In the genomic region with DNA sequence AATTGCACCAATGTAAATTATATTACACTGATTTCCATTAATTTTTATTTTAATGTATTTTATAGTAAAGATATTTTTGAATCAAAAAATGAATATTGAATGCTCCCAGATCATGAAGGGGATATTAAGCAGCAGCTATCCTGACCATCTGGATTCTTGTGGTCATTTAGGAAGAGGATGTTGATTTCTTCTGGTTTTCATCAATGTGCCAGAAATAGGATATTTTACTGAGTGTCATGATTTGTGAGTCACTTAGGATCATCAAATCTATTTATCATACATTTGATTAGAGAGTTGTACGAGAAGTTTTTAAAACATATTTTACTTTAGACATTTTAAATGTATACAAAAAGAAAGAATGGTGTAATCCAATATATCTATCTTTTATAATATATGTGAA, we compare ENCODE assay signal across 20 cellular contexts.
DNase-seq lines count a peak whose midpoint lies in the region; ATAC-seq, FAIRE-seq and TF ChIP-seq lines count a peak whose summit lies in the region.
"Had no signal": no experiment of that assay in that cellular context is flagged by ENCODE, and none has a peak within 500 bp of the region (broad histone marks: within the 10 kb centered on the region; RNA-seq: fewer than 3 reads in every experiment).

No MANE protein-coding gene starts in this region.

- no peak for ATAC-seq in SK-N-SH treated with all-trans-retinoic acid at 6 μM for 48 hours
- ATAC-seq in GM21367 (IDR thresholded peaks at IDR 0.05; ENCODE audit: unreplicated experiment) = no peak
- no peak for ATAC-seq in HG03571 (IDR thresholded peaks at IDR 0.05; ENCODE audit: unreplicated experiment)
- ATAC-seq: A549, GM12878 had no signal

- H3K27me3 ChIP-seq in SK-N-SH (ENCODE audit: insufficient read depth) = no peaks in the 10 kb centered on the region

- no peak overlapping the region for H2AFZ ChIP-seq in SK-N-SH (ENCODE audit: low read depth)

- POLR2A ChIA-PET in SK-N-SH (lab: Yijun Ruan, JAX) = no interaction called here

- WGBS in SK-N-SH (ENCODE audit: low lambda C conversion rate) = 14% methylated on average over 1 of the region's 1 CpG

- no peaks in the 10 kb centered on the region for H3K9me3 ChIP-seq in SK-N-SH
- H3K9me3 ChIP-seq: A549, Caco-2 had no signal

- TF ChIP-seq CTCF in SK-N-SH (IDR thresholded peaks at IDR 0.05) = no peak

- H3K9me3 Mint-ChIP-seq in activated naive CD4-positive, alpha-beta T cell treated with anti-CD3 and anti-CD28 coated beads, Interleukin-2, amount 10 ng/mL, durations not matched to agents 7 days and 5 days = peaks cover 2% of the 10 kb centered on the region
- H3K9me3 Mint-ChIP-seq: H9 had no signal

- DNase-seq in SK-N-SH (no peak), hepatic stellate cell (ENCODE audit: low spot score) (peak; percentile 9), NCI-H524 (lab: John Stamatoyannopoulos, UW) (no peak)
- DNase-seq in activated naive CD4-positive, alpha-beta T cell treated with anti-CD3 and anti-CD28 coated beads, Interleukin-2, amount 10 ng/mL, durations not matched to agents 7 days and 5 days = no peak
- DNase-seq: AML-193; Caco-2; CD4-positive, alpha-beta T cell; H9; IMR-90 had no signal

- H3K9me2 ChIP-seq in SK-N-SH = peaks cover 4% of the 10 kb centered on the region; the same call in 1 of the 2 replicates

- no peak overlapping the region for H3K27ac Mint-ChIP-seq in activated naive CD4-positive, alpha-beta T cell treated with anti-CD3 and anti-CD28 coated beads, Interleukin-2, amount 10 ng/mL, durations not matched to agents 7 days and 5 days
- H3K27ac Mint-ChIP-seq: CD4-positive, alpha-beta T cell; H9 had no signal

- no peaks in the 10 kb centered on the region for H3K4me1 Mint-ChIP-seq in activated naive CD4-positive, alpha-beta T cell treated with anti-CD3 and anti-CD28 coated beads, Interleukin-2, amount 10 ng/mL, durations not matched to agents 7 days and 5 days

- CTCF ChIA-PET in SK-N-SH (lab: Yijun Ruan, JAX) = interaction anchor here (1.1 to 1.4 kb wide), 2 partner anchors 13 to 96 kb away, joined by 3 to 4 read pairs; no protein-coding TSS in a partner anchor
- CTCF ChIA-PET in activated naive CD4-positive, alpha-beta T cell treated with anti-CD3 and anti-CD28 coated beads, Interleukin-2, amount 10 ng/mL, durations not matched to agents 7 days and 5 days (lab: Charles Lee) = no interaction called here

- no peaks in the 10 kb centered on the region for H3K36me3 Mint-ChIP-seq in activated naive CD4-positive, alpha-beta T cell treated with anti-CD3 and anti-CD28 coated beads, Interleukin-2, amount 10 ng/mL, durations not matched to agents 7 days and 5 days

- no peak overlapping the region for H3K4me3 ChIP-seq in SK-N-SH (ENCODE audit: low read depth in 2 of 2, low read length in 1 of 2)
- H3K4me3 ChIP-seq: A549, GM12878 had no signal

- no peak overlapping the region for H3K4me3 Mint-ChIP-seq in activated naive CD4-positive, alpha-beta T cell treated with anti-CD3 and anti-CD28 coated beads, Interleukin-2, amount 10 ng/mL, durations not matched to agents 7 days and 5 days
- H3K4me3 Mint-ChIP-seq: CD4-positive, alpha-beta T cell; H9 had no signal

- H3F3A ChIP-seq in SK-N-SH (replicated peaks; ENCODE audit: insufficient read depth) = no peaks in the 10 kb centered on the region

- H4K20me1 ChIP-seq in SK-N-SH (ENCODE audit: insufficient read depth) = no peaks in the 10 kb centered on the region

- H3K4me2 ChIP-seq in SK-N-SH = no peak overlapping the region
- H3K4me2 ChIP-seq: A549 had no signal

- no peaks in the 10 kb centered on the region for H3K36me3 ChIP-seq in SK-N-SH (replicated peaks in 1 of 2; ENCODE audit: control insufficient read depth in 1 of 2, insufficient read depth in 2 of 2, low read length in 1 of 2)

- no peaks in the 10 kb centered on the region for H3K79me2 ChIP-seq in SK-N-SH (ENCODE audit: insufficient read depth)

- no peaks in the 10 kb centered on the region for H3K27me3 Mint-ChIP-seq in activated naive CD4-positive, alpha-beta T cell treated with anti-CD3 and anti-CD28 coated beads, Interleukin-2, amount 10 ng/mL, durations not matched to agents 7 days and 5 days
- H3K27me3 Mint-ChIP-seq: CD4-positive, alpha-beta T cell had no signal

- no peak overlapping the region for H3K9ac ChIP-seq in SK-N-SH

- H3K4me1 ChIP-seq in SK-N-SH (ENCODE audit: control insufficient read depth in 1 of 2, insufficient read depth in 2 of 2, low read depth in 1 of 2, low read length in 1 of 2) = no peaks in the 10 kb centered on the region
- H3K4me1 ChIP-seq: A549, Caco-2 had no signal

- no peak for TF ChIP-seq EP300 in SK-N-SH (IDR thresholded peaks at IDR 0.05; ENCODE audit: borderline replicate concordance in 1 of 2, low read depth in 1 of 2, low read length in 1 of 2)

- H3K27ac ChIP-seq in SK-N-SH (ENCODE audit: low read depth in 2 of 2, low read length in 1 of 2) = no peak overlapping the region
- H3K27ac ChIP-seq: 22Rv1, A549, C4-2B had no signal

- peak; percentile 33 for FAIRE-seq in endometrium (lab: Jason Lieb, UNC)
- FAIRE-seq: A549, D721Med, GM12878, H1, HTR-8/SVneo had no signal

- TF ChIP-seq RAD21 in SK-N-SH (IDR thresholded peaks at IDR 0.05; ENCODE audit: low read length) = no peak

TF ChIP-seq in SK-N-SH treated with all-trans-retinoic acid at 6 μM for 48 hours, 23 proteins besides CTCF, POLR2A, EP300 and RAD21:
- TF ChIP-seq ISL1 (CRISPR knock-in tag; IDR thresholded peaks at IDR 0.05) (peak; percentile 76), TCF4 (CRISPR knock-in tag; IDR thresholded peaks at IDR 0.05; ENCODE audit: borderline replicate concordance) (peak; percentile 58), ZNF565 (CRISPR knock-in tag; conservative IDR thresholded peaks at IDR 0.05; ENCODE audit: low read depth) (no peak)
- TF ChIP-seq, protein P1, sequence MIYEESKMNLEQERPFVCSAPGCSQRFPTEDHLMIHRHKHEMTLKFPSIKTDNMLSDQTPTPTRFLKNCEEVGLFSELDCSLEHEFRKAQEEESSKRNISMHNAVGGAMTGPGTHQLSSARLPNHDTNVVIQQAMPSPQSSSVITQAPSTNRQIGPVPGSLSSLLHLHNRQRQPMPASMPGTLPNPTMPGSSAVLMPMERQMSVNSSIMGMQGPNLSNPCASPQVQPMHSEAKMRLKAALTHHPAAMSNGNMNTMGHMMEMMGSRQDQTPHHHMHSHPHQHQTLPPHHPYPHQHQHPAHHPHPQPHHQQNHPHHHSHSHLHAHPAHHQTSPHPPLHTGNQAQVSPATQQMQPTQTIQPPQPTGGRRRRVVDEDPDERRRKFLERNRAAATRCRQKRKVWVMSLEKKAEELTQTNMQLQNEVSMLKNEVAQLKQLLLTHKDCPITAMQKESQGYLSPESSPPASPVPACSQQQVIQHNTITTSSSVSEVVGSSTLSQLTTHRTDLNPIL (CRISPR knock-in tag; IDR thresholded peaks at IDR 0.05; ENCODE audit: low read depth) = 0 out of 2 replicates have a peak, but pooled peaks have one; percentile 28
- TF ChIP-seq, protein P2, sequence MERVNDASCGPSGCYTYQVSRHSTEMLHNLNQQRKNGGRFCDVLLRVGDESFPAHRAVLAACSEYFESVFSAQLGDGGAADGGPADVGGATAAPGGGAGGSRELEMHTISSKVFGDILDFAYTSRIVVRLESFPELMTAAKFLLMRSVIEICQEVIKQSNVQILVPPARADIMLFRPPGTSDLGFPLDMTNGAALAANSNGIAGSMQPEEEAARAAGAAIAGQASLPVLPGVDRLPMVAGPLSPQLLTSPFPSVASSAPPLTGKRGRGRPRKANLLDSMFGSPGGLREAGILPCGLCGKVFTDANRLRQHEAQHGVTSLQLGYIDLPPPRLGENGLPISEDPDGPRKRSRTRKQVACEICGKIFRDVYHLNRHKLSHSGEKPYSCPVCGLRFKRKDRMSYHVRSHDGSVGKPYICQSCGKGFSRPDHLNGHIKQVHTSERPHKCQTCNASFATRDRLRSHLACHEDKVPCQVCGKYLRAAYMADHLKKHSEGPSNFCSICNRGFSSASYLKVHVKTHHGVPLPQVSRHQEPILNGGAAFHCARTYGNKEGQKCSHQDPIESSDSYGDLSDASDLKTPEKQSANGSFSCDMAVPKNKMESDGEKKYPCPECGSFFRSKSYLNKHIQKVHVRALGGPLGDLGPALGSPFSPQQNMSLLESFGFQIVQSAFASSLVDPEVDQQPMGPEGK (CRISPR knock-in tag; IDR thresholded peaks at IDR 0.05; ENCODE audit: borderline replicate concordance) = 0 out of 2 replicates have a peak, but pooled peaks have one; percentile 49
TF ChIP-seq in SK-N-SH treated with all-trans-retinoic acid at 6 μM for 48 hours: peak in this region for 4.

TF ChIP-seq in SK-N-SH, 30 proteins besides CTCF, POLR2A, EP300 and RAD21:
- TF ChIP-seq CHD2 (IDR thresholded peaks at IDR 0.05; ENCODE audit: low read length, partially characterized antibody) (no peak), SIN3A (IDR thresholded peaks at IDR 0.05; ENCODE audit: borderline replicate concordance, low read depth, low read length) (no peak), NFIC (IDR thresholded peaks at IDR 0.05; ENCODE audit: borderline replicate concordance) (no peak)
- TF ChIP-seq, protein P3, sequence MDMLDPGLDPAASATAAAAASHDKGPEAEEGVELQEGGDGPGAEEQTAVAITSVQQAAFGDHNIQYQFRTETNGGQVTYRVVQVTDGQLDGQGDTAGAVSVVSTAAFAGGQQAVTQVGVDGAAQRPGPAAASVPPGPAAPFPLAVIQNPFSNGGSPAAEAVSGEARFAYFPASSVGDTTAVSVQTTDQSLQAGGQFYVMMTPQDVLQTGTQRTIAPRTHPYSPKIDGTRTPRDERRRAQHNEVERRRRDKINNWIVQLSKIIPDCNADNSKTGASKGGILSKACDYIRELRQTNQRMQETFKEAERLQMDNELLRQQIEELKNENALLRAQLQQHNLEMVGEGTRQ (IDR thresholded peaks at IDR 0.05; ENCODE audit: borderline replicate concordance, low read depth, low read length) = no peak
- TF ChIP-seq, protein P4, sequence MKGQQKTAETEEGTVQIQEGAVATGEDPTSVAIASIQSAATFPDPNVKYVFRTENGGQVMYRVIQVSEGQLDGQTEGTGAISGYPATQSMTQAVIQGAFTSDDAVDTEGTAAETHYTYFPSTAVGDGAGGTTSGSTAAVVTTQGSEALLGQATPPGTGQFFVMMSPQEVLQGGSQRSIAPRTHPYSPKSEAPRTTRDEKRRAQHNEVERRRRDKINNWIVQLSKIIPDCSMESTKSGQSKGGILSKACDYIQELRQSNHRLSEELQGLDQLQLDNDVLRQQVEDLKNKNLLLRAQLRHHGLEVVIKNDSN (IDR thresholded peaks at IDR 0.05; ENCODE audit: borderline replicate concordance, low read depth) = no peak
